28 cellular contexts compared by ENCODE assay signal in the genomic region with DNA sequence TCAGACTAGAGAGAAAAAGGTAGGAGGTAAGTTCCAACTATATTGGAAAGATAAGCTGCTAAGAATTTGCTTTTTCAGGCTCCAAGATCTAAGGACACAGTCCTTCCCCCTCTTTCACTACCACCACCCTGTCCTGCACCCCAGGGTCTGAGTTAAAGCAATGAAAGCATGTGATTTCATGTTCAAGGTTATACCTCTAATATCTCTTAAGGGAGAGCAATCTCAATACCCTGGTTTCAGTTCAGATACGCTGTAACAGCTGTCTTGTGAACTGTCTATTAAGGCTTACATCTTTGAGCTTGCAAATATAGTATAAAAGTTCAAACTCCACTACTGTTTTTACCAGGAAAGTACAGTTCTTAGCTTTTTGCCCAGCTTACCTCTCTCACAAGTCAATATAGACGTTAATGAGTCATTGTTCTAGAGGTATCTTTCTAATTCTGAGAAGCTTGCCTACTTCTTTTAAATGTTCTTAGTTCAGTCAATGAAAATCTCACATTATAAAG. TPM values are rescaled to one million over a fixed set of nuclear protein-coding genes. Genes with fewer than 3 reads are reported as not detected.
"Had no signal": no experiment of that assay in that cellular context is flagged by ENCODE, and none has a peak within 500 bp of the region (broad histone marks: within the 10 kb centered on the region; RNA-seq: fewer than 3 reads in every experiment).

No MANE protein-coding gene starts in this region.

- H3K4me1 ChIP-seq: thyroid gland had no signal

- DNase-seq: effector CD8-positive, alpha-beta T cell; foreskin keratinocyte; heart left ventricle; kidney; mucosa of descending colon; naive B cell; nephron progenitor cell; occipital lobe; ovary; posterior cingulate gyrus; psoas muscle; right cardiac atrium; spleen; stimulated activated CD4-positive, alpha-beta T cell treated with anti-CD3 and anti-CD28 coated beads, Interleukin-2, amount 100 ng/mL, for 48 hours; stimulated activated naive CD4-positive, alpha-beta T cell treated with Interleukin-2 at 50 U/mL for 16 hours; stomach; thyroid gland; trophoblast cell had no signal

- H3K27ac Mint-ChIP-seq: memory B cell, mesothelial cell of epicardium, naive B cell, nephron progenitor cell had no signal

- H3K79me2 ChIP-seq: hepatocyte had no signal

- H3K27me3 ChIP-seq: hepatocyte, ovary, thyroid gland had no signal

- H3K4me2 ChIP-seq: hepatocyte had no signal

- H2AFZ ChIP-seq: hepatocyte had no signal

- H3K36me3 ChIP-seq: esophagus muscularis mucosa, gastroesophageal sphincter, heart left ventricle, ovary, spleen, stomach, thyroid gland had no signal

- H3K4me3 Mint-ChIP-seq: memory B cell, mesothelial cell of epicardium, naive B cell, nephron progenitor cell had no signal

- H3K4me3 ChIP-seq: esophagus muscularis mucosa, gastroesophageal sphincter, hepatocyte, lung, mucosa of descending colon, ovary, psoas muscle, skin epidermis, stomach, thyroid gland had no signal

- ATAC-seq: foreskin keratinocyte, gastroesophageal sphincter, heart left ventricle, left lobe of liver, mucosa of descending colon, psoas muscle, right cardiac atrium had no signal

- H3K36me3 Mint-ChIP-seq: memory B cell, mesothelial cell of epicardium, naive B cell had no signal

- H3K9me3 Mint-ChIP-seq: memory B cell, mesothelial cell of epicardium, nephron progenitor cell had no signal

- H3K9me3 ChIP-seq: esophagus muscularis mucosa, gastroesophageal sphincter, heart left ventricle, mucosa of descending colon, ovary, psoas muscle, spleen, stomach, thyroid gland had no signal

RNA-seq across cellular contexts. Expression of gene CPVL, which starts 2.6 kb away (rescaled TPM):
- total RNA-seq: endothelial cell of umbilical vein had no signal
- polyA plus RNA-seq: fibroblast of lung had no signal
